In genomic region chr2:105118960-105119359, GRCh38 we compare ENCODE assay signal across 11 cellular contexts.
DNase-seq lines count a peak whose midpoint lies in the region; ATAC-seq, FAIRE-seq and TF ChIP-seq lines count a peak whose summit lies in the region.
"Had no signal": no experiment of that assay in that cellular context is flagged by ENCODE, and none has a peak within 500 bp of the region (broad histone marks: within the 10 kb centered on the region; RNA-seq: fewer than 3 reads in every experiment).

No MANE protein-coding gene starts in this region.

- in situ Hi-C loops in GM13976 (cut with MboI; ENCODE audit: low sequenced_read_pairs, unreplicated experiment) = no loop called here

- H3K9ac ChIP-seq in endothelial cell of umbilical vein (replicated peaks; ENCODE audit: extremely low read depth, insufficient read depth, low read length) = no peak overlapping the region

- peak overlapping the region; percentile 23 for H3K4me3 Mint-ChIP-seq in natural killer cell treated with Interleukin-12 subunit alpha and Interleukin-12 subunit beta and Interleukin-15 and Interleukin-18, amount 100 ng/mL, for 72 hours

- DNase-seq in AG10803 (ENCODE audit: low read depth) (no peak), endothelial cell of umbilical vein (ENCODE audit: low read depth, low spot score) (peak; percentile 5), GM13976 (ENCODE audit: low spot score) (no peak), NCI-H226 (no peak), 8988T (no peak)
- no peak for DNase-seq in natural killer cell treated with Interleukin-12 subunit alpha and Interleukin-12 subunit beta and Interleukin-15 and Interleukin-18, amount 100 ng/mL, for 72 hours (ENCODE audit: low spot score)
- DNase-seq: Caco-2, heart left ventricle, NCI-H1694 had no signal

- H2AFZ ChIP-seq in endothelial cell of umbilical vein (ENCODE audit: low read depth, low read length) = peak overlapping the region; percentile 23

- no peaks in the 10 kb centered on the region for H3K36me3 ChIP-seq in endothelial cell of umbilical vein (ENCODE audit: control insufficient read depth in 2 of 2, extremely low read depth in 1 of 2, insufficient read depth in 2 of 2, low read length in 2 of 2)
- H3K36me3 ChIP-seq: heart left ventricle had no signal

- no peak overlapping the region for H3K4me2 ChIP-seq in endothelial cell of umbilical vein (ENCODE audit: insufficient read depth, low read length)

- POLR2A ChIA-PET in endothelial cell of umbilical vein (lab: Charles Lee) = no interaction called here

- CTCF ChIA-PET in endothelial cell of umbilical vein (lab: Charles Lee) = interaction anchor here (1.4 to 5.9 kb wide), 4 partner anchors 8 to 156 kb away, joined by 3 to 225 read pairs (median 9); partner anchors contain the start of gene GPR45

- H4K20me1 ChIP-seq in endothelial cell of umbilical vein (replicated peaks; ENCODE audit: control insufficient read depth, extremely low read depth, insufficient read depth, low read length) = no peaks in the 10 kb centered on the region

- no peaks in the 10 kb centered on the region for H3K4me1 Mint-ChIP-seq in natural killer cell treated with Interleukin-12 subunit alpha and Interleukin-12 subunit beta and Interleukin-15 and Interleukin-18, amount 100 ng/mL, for 72 hours (ENCODE audit: low read depth in 2 of 2)

- H3K9me1 ChIP-seq in endothelial cell of umbilical vein (replicated peaks; ENCODE audit: control insufficient read depth, extremely low read depth, insufficient read depth, low read length) = no peaks in the 10 kb centered on the region

- no peak overlapping the region for H3K27ac Mint-ChIP-seq in natural killer cell treated with Interleukin-12 subunit alpha and Interleukin-12 subunit beta and Interleukin-15 and Interleukin-18, amount 100 ng/mL, for 72 hours

- BruUV-seq in endothelial cell of umbilical vein (replicated peaks; lab: Mats Ljungman, UMichigan) = no TSS peak

- peaks cover 0 to 8% of the 10 kb centered on the region in 2 experiments for H3K27me3 ChIP-seq in endothelial cell of umbilical vein (ENCODE audit: control insufficient read depth in 2 of 2, insufficient read depth in 2 of 2, low read length in 2 of 2)

- no peak overlapping the region for H3K27ac ChIP-seq in endothelial cell of umbilical vein (ENCODE audit: insufficient read depth, low read depth, low read length)
- H3K27ac ChIP-seq: heart left ventricle had no signal

- H3K4me3 ChIP-seq in AG10803 (ENCODE audit: low read length) (no peak overlapping the region), endothelial cell of umbilical vein (replicated peaks in 1 of 3; ENCODE audit: insufficient read depth in 1 of 3, low read depth in 1 of 3, low read length in 3 of 3) (no peak overlapping the region)
- H3K4me3 ChIP-seq: heart left ventricle had no signal

- peak; percentile 18 for FAIRE-seq in endothelial cell of umbilical vein (lab: Jason Lieb, UNC)

- no peak for TF ChIP-seq POLR2A in endothelial cell of umbilical vein (IDR thresholded peaks at IDR 0.05; ENCODE audit: low read depth, low read length)

- peak; percentile 54 for ATAC-seq in HG02610 (IDR thresholded peaks at IDR 0.05; ENCODE audit: unreplicated experiment)
- peak; percentile 48 to 75 for ATAC-seq in natural killer cell treated with Interleukin-12 subunit alpha and Interleukin-12 subunit beta and Interleukin-15 and Interleukin-18, amount 100 ng/mL, for 72 hours
- ATAC-seq in GM21390 (IDR thresholded peaks at IDR 0.05; ENCODE audit: unreplicated experiment) = no peak

- TF ChIP-seq CTCF in AG10803 (conservative IDR thresholded peaks at IDR 0.05; ENCODE audit: low read length) = 0 out of 2 replicates have a peak, but pooled peaks have one; percentile 9
- peak; percentile 59 to 63 for TF ChIP-seq CTCF in endothelial cell of umbilical vein (IDR thresholded peaks at IDR 0.05; ENCODE audit: extremely low read depth in 1 of 2, insufficient read depth in 1 of 2, low read depth in 1 of 2, low read length in 2 of 2)
- no peak for TF ChIP-seq CTCF in GM13976 (IDR thresholded peaks at IDR 0.05; ENCODE audit: borderline replicate concordance, control extremely low read depth, extremely low read depth, insufficient read depth, missing control alignments)

- no peaks in the 10 kb centered on the region for H3K9me3 Mint-ChIP-seq in natural killer cell treated with Interleukin-12 subunit alpha and Interleukin-12 subunit beta and Interleukin-15 and Interleukin-18, amount 100 ng/mL, for 72 hours

- no peaks in the 10 kb centered on the region for H3K36me3 Mint-ChIP-seq in natural killer cell treated with Interleukin-12 subunit alpha and Interleukin-12 subunit beta and Interleukin-15 and Interleukin-18, amount 100 ng/mL, for 72 hours

- no peaks in the 10 kb centered on the region for H3K4me1 ChIP-seq in endothelial cell of umbilical vein (ENCODE audit: control insufficient read depth, extremely low read depth, insufficient read depth, low read length)
- H3K4me1 ChIP-seq: heart left ventricle had no signal

- H3K79me2 ChIP-seq in endothelial cell of umbilical vein (ENCODE audit: control insufficient read depth, insufficient read depth, low read length) = no peaks in the 10 kb centered on the region

- H3K9me3 ChIP-seq in endothelial cell of umbilical vein (replicated peaks; ENCODE audit: control insufficient read depth, insufficient read depth, low read length) = no peaks in the 10 kb centered on the region
- H3K9me3 ChIP-seq: Caco-2, heart left ventricle had no signal

- intact Hi-C loops in endothelial cell of umbilical vein (cut with micrococcal nuclease) = no loop called here

- H3K27me3 Mint-ChIP-seq in natural killer cell treated with Interleukin-12 subunit alpha and Interleukin-12 subunit beta and Interleukin-15 and Interleukin-18, amount 100 ng/mL, for 72 hours = no peaks in the 10 kb centered on the region

- dilution Hi-C loops in endothelial cell of umbilical vein (cut with MboI; ENCODE audit: extremely low pct_ligation_motif_present, low sequenced_read_pairs) = no loop called here

TF ChIP-seq in endothelial cell of umbilical vein, 7 proteins besides CTCF, POLR2A, EP300 and RAD21:
- no peak for TF ChIP-seq JUN (IDR thresholded peaks at IDR 0.05; ENCODE audit: borderline replicate concordance, insufficient read depth, insufficient read length, low read depth)
- TF ChIP-seq GATA2 (IDR thresholded peaks at IDR 0.05; ENCODE audit: insufficient read depth, insufficient read length, low read depth, low read length) = no peak
- no peak for TF ChIP-seq EZH2 (IDR thresholded peaks at IDR 0.05; ENCODE audit: borderline replicate concordance, low read depth, low read length, severe bottlenecking)
- TF ChIP-seq, protein P1, sequence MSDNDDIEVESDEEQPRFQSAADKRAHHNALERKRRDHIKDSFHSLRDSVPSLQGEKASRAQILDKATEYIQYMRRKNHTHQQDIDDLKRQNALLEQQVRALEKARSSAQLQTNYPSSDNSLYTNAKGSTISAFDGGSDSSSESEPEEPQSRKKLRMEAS (IDR thresholded peaks at IDR 0.05; ENCODE audit: insufficient read depth, insufficient read length) = no peak
- no peak for TF ChIP-seq FOS (IDR thresholded peaks at IDR 0.05; ENCODE audit: borderline replicate concordance, insufficient read depth, low read length)
- no peak for TF ChIP-seq POLR2AphosphoS5 (IDR thresholded peaks at IDR 0.05; ENCODE audit: insufficient read depth, low read depth, low read length)
- TF ChIP-seq MYC (IDR thresholded peaks at IDR 0.05; ENCODE audit: low read depth, low read length) = no peak
